Comparison of ENCODE assay signal across 23 cellular contexts in the genomic region with DNA sequence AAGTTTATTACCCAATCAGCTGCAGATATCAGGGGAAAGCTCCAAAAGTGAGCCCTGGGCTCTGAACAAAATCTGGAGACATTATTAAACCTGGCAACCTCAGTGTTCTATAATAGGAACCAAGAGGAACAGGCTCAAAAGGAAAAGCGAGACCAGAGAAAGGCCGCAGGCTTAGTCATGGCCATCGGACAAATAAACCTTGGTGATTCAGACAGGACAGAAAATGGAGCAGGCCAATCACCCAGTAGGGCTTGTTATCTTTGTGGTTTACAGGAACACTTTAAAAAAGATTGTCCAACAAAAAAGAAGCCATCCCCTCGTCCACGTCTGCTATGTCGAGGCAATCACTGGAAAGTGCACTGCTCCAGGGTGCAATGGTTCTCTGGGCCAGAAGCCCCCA. TPM values are rescaled to one million over a fixed set of nuclear protein-coding genes. Genes with fewer than 3 reads are reported as not detected.
DNase-seq lines count a peak whose midpoint lies in the region; ATAC-seq, FAIRE-seq and TF ChIP-seq lines count a peak whose summit lies in the region.
"Had no signal": no experiment of that assay in that cellular context is flagged by ENCODE, and none has a peak within 500 bp of the region (broad histone marks: within the 10 kb centered on the region; RNA-seq: fewer than 3 reads in every experiment).

No MANE protein-coding gene starts in this region.

- H3K79me2 ChIP-seq in astrocyte (ENCODE audit: insufficient read depth, low read length), result no peaks in the 10 kb centered on the region

- peak overlapping the region; percentile 61 for H3K4me2 ChIP-seq in astrocyte (ENCODE audit: low read length)

- CTCF ChIA-PET in AG04450 (lab: Charles Lee), result no interaction called here

- H2AFZ ChIP-seq in astrocyte (ENCODE audit: low read depth, low read length), result peak overlapping the region; percentile 5

- no peak for TF ChIP-seq CTCF in AG04450 (IDR thresholded peaks at IDR 0.05; ENCODE audit: low read depth, low read length)
- TF ChIP-seq CTCF in astrocyte (IDR thresholded peaks at IDR 0.05; ENCODE audit: insufficient read depth, low read depth, low read length), result no peak
- no peak for TF ChIP-seq CTCF in colonic mucosa (IDR thresholded peaks at IDR 0.05)

- H3K9ac ChIP-seq in HUES64 (ENCODE audit: low read depth, low read length), result no peak overlapping the region
- no peak overlapping the region for H3K9ac ChIP-seq in astrocyte (ENCODE audit: low read length)
- H3K9ac ChIP-seq in colonic mucosa (ENCODE audit: low read depth in 2 of 2, low read length in 2 of 2), result no peak overlapping the region

- H3K9me3 ChIP-seq in AG04450 (ENCODE audit: control insufficient read depth, insufficient read depth, low read length) (no peaks in the 10 kb centered on the region; the same call in 1 of the 2 replicates), HUES64 (ENCODE audit: insufficient read depth, low read depth, low read length) (peaks cover 4% of the 10 kb centered on the region; the same call in 1 of the 2 replicates), astrocyte (ENCODE audit: insufficient read depth, low read depth, low read length) (no peaks in the 10 kb centered on the region), colonic mucosa (no peaks in the 10 kb centered on the region)
- H3K9me3 ChIP-seq: adrenal gland, neutrophil, transverse colon had no signal

- H3K36me3 ChIP-seq in HUES64 (ENCODE audit: insufficient read depth, low read length) (no peaks in the 10 kb centered on the region), astrocyte (ENCODE audit: insufficient read depth, low read length) (no peaks in the 10 kb centered on the region), colonic mucosa (no peaks in the 10 kb centered on the region)
- H3K36me3 ChIP-seq: adrenal gland, neutrophil, transverse colon had no signal

- no peaks in the 10 kb centered on the region for H4K20me1 ChIP-seq in astrocyte (ENCODE audit: insufficient read depth, low read length)

- H3K4me3 ChIP-seq in AG04450 (ENCODE audit: low read depth, low read length), result no peak overlapping the region
- H3K4me3 ChIP-seq in HUES64 (ENCODE audit: low read length), result no peak overlapping the region
- no peak overlapping the region for H3K4me3 ChIP-seq in astrocyte (ENCODE audit: insufficient read depth, low read depth, low read length)
- no peak overlapping the region for H3K4me3 ChIP-seq in colonic mucosa
- H3K4me3 ChIP-seq: adrenal gland, transverse colon had no signal

- H3K27me3 ChIP-seq in AG04450 (ENCODE audit: control insufficient read depth, insufficient read depth, low read length) (no peaks in the 10 kb centered on the region), HUES64 (ENCODE audit: insufficient read depth, low read length) (no peaks in the 10 kb centered on the region), astrocyte (ENCODE audit: insufficient read depth, low read length) (no peaks in the 10 kb centered on the region), colonic mucosa (no peaks in the 10 kb centered on the region)
- H3K27me3 ChIP-seq: adrenal gland, neutrophil, transverse colon had no signal

- no peak overlapping the region for H3K4me3 Mint-ChIP-seq in astrocyte (ENCODE audit: unreplicated experiment)
- H3K4me3 Mint-ChIP-seq: activated T-cell treated with anti-CD3 and anti-CD28 coated beads, Interleukin-2, amount 50 U/mL, for 4 hours had no signal

- WGBS in HUES64, result 96% methylated on average over 6 of the region's 6 CpGs

- peaks cover 10% of the 10 kb centered on the region for H3K9me3 Mint-ChIP-seq in astrocyte (ENCODE audit: unreplicated experiment)
- H3K9me3 Mint-ChIP-seq: activated T-cell treated with anti-CD3 and anti-CD28 coated beads, Interleukin-2, amount 50 U/mL, for 4 hours had no signal

- H3K27ac ChIP-seq in AG04450 (ENCODE audit: low read depth, low read length), result peak overlapping the region; percentile 52
- H3K27ac ChIP-seq in HUES64 (ENCODE audit: low read depth, low read length), result peak overlapping the region; percentile 88; the same call in 1 of the 2 replicates
- H3K27ac ChIP-seq in astrocyte (ENCODE audit: low read depth, low read length), result peak overlapping the region; percentile 44
- H3K27ac ChIP-seq in colonic mucosa, result no peak overlapping the region
- H3K27ac ChIP-seq: adrenal gland, neutrophil, transverse colon had no signal

- no peak for ATAC-seq in HG03521 (IDR thresholded peaks at IDR 0.05; ENCODE audit: unreplicated experiment)
- ATAC-seq in GM19467 (IDR thresholded peaks at IDR 0.05; ENCODE audit: unreplicated experiment), result no peak
- ATAC-seq: activated T-cell treated with anti-CD3 and anti-CD28 coated beads, Interleukin-2, amount 50 U/mL, for 4 hours; left cardiac atrium had no signal

- H3K4me1 ChIP-seq in HUES64 (ENCODE audit: insufficient read depth, low read length) (peaks cover 20% of the 10 kb centered on the region), astrocyte (ENCODE audit: insufficient read depth, low read length) (peaks cover 26% of the 10 kb centered on the region), colonic mucosa (no peaks in the 10 kb centered on the region)
- H3K4me1 ChIP-seq: transverse colon had no signal

- intact Hi-C loops in colonic mucosa (cut with DNase I), result no loop called here

- POLR2A ChIA-PET in AG04450 (lab: Yijun Ruan, JAX), result no interaction called here

- no peak overlapping the region for H3K27ac Mint-ChIP-seq in astrocyte (ENCODE audit: unreplicated experiment)

- H3K4me1 Mint-ChIP-seq in astrocyte (ENCODE audit: low read depth, unreplicated experiment), result peaks cover 10% of the 10 kb centered on the region

- H3K27me3 Mint-ChIP-seq in astrocyte (ENCODE audit: low read depth, unreplicated experiment), result no peaks in the 10 kb centered on the region

- no peaks in the 10 kb centered on the region for H3K36me3 Mint-ChIP-seq in astrocyte (ENCODE audit: low read depth, unreplicated experiment)

- no peak for FAIRE-seq in astrocyte (lab: Jason Lieb, UNC)
- FAIRE-seq: A204.1, TTC549 had no signal

- DNase-seq in AG04450 (ENCODE audit: low read depth, low spot score) (peak; percentile 54), astrocyte (ENCODE audit: low read depth) (peak; percentile 87), fibroblast of peridontal ligament (ENCODE audit: extremely low read depth) (peak; percentile 57), middle frontal gyrus (ENCODE audit: extremely low spot score, low spot score) (no peak), colonic mucosa (no peak)
- DNase-seq: activated naive CD4-positive, alpha-beta T cell treated with Interleukin-2 at 50 U/mL for 16 hours; activated T-cell treated with anti-CD3 and anti-CD28 coated beads, Interleukin-2, amount 50 U/mL, for 4 hours; adrenal gland; central memory CD4-positive, alpha-beta T cell; head of caudate nucleus; KBM-7; left cardiac atrium; NCI-H1436; NCI-H2107; NCI-H446; SIG-M5; transverse colon had no signal

RNA-seq across cellular contexts. Expression of a gene that starts 7.7 kb away (rescaled TPM):
- polyA plus RNA-seq in AG04450 (2011; rRNA removed), result 51.2 and 52.9 TPM in 2 replicates
- polyA minus RNA-seq in AG04450 (2011; rRNA and poly(A)+ RNA removed), result 63.7 and 65.5 TPM in 2 replicates
- 27.5 TPM for polyA plus RNA-seq in HUES64 (2013, experiment 1 of 2)
- 27.8 TPM for polyA plus RNA-seq in HUES64 (2013, experiment 2 of 2)
- total RNA-seq in astrocyte (42.1 and 46.8 TPM in 2 replicates), colonic mucosa (10 to 100 TPM in 1 of 2 donors, 1 to 10 TPM in 1; 7.8 to 11.1 TPM)

Comparison
In these comparisons a context has a peak if more than half of its experiments do, and no peak if none do; other contexts are left out.
1. DNase-seq: peak in AG04450 (single experiment), astrocyte (single experiment) and fibroblast of peridontal ligament (single experiment); none in middle frontal gyrus (single experiment) and colonic mucosa (single experiment).